In the genomic region with DNA sequence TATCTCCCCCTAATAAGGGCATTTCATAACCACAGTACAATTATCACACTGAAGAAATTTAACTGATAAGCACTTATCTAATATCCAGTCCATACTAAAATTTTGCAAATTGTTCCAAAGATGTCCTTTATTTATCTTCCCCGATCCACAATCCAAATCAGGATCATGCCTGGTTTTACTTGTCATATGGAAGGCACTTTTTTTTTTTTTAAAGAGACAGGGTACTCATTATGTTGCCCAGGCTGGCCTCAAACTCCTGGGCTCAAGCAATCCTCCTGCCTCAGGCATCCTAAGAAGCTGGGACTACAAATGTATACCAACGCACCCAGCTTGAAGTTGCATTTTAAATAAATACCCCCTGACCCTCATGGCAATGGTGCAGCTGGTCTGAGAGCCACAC, we compare ENCODE assay signal across 22 cellular contexts. TPM values are rescaled to one million over a fixed set of nuclear protein-coding genes. Genes with fewer than 3 reads are reported as not detected.
DNase-seq lines count a peak whose midpoint lies in the region; ATAC-seq, FAIRE-seq and TF ChIP-seq lines count a peak whose summit lies in the region.
"Had no signal": no experiment of that assay in that cellular context is flagged by ENCODE, and none has a peak within 500 bp of the region (broad histone marks: within the 10 kb centered on the region; RNA-seq: fewer than 3 reads in every experiment).

No MANE protein-coding gene starts in this region.

- TF ChIP-seq CTCF in SK-N-SH (IDR thresholded peaks at IDR 0.05), result no peak
- no peak for TF ChIP-seq CTCF in A549 (IDR thresholded peaks at IDR 0.05)
- no peak for TF ChIP-seq CTCF in RWPE2 (IDR thresholded peaks at IDR 0.05; ENCODE audit: poor library complexity, severe bottlenecking)
- TF ChIP-seq CTCF in testis (IDR thresholded peaks at IDR 0.05), result no peak

- H3K27me3 ChIP-seq in SK-N-SH (ENCODE audit: insufficient read depth), result no peaks in the 10 kb centered on the region
- no peaks in the 10 kb centered on the region for H3K27me3 ChIP-seq in RWPE2 (ENCODE audit: insufficient read depth, poor library complexity, severe bottlenecking)
- no peaks in the 10 kb centered on the region for H3K27me3 ChIP-seq in aorta (ENCODE audit: control insufficient read depth in 1 of 2, insufficient read depth in 2 of 2, low read length in 1 of 2)
- H3K27me3 ChIP-seq in testis, result no peaks in the 10 kb centered on the region

- peaks cover 8 to 9% of the 10 kb centered on the region in 2 experiments; a peak in 1 of 4 replicates for H3K4me1 ChIP-seq in SK-N-SH (ENCODE audit: control insufficient read depth in 1 of 2, insufficient read depth in 2 of 2, low read depth in 1 of 2, low read length in 1 of 2)
- H3K4me1 ChIP-seq in A549, result peaks cover 72% of the 10 kb centered on the region
- peaks cover 60% of the 10 kb centered on the region for H3K4me1 ChIP-seq in RWPE2 (ENCODE audit: insufficient read depth, poor library complexity, severe bottlenecking)
- peaks cover 4 to 7% of the 10 kb centered on the region in 2 donors for H3K4me1 ChIP-seq in aorta (ENCODE audit: control insufficient read depth in 1 of 2, insufficient read depth in 2 of 2, low read length in 2 of 2)
- no peaks in the 10 kb centered on the region for H3K4me1 ChIP-seq in testis

- H3K27ac ChIP-seq in SK-N-SH (ENCODE audit: low read depth in 2 of 2, low read length in 1 of 2) (0 out of 4 replicates have a peak overlapping the region, but pooled peaks of 1 of the 2 experiments have one; percentile 4), A549 (peak overlapping the region; percentile 57 to 79), RWPE2 (ENCODE audit: poor library complexity, severe bottlenecking) (peak overlapping the region; percentile 2), aorta (ENCODE audit: low read depth in 1 of 2, low read length in 2 of 2) (peak overlapping the region in 1 of 2 donors; percentile 77), testis (no peak overlapping the region)
- H3K27ac ChIP-seq: 22Rv1, SK-N-MC had no signal

- TF ChIP-seq RAD21 in SK-N-SH (IDR thresholded peaks at IDR 0.05; ENCODE audit: low read length) (no peak), A549 (conservative IDR thresholded peaks at IDR 0.05 in 1 of 2, IDR thresholded peaks at IDR 0.05 in 1 of 2) (no peak)

- no peak overlapping the region for H2AFZ ChIP-seq in SK-N-SH (ENCODE audit: low read depth)

- no peaks in the 10 kb centered on the region for H3K4me1 Mint-ChIP-seq in memory B cell
- H3K4me1 Mint-ChIP-seq: CD4-positive, CD25-positive, alpha-beta regulatory T cell had no signal

- H3K36me3 Mint-ChIP-seq in memory B cell, result no peaks in the 10 kb centered on the region
- H3K36me3 Mint-ChIP-seq: CD4-positive, CD25-positive, alpha-beta regulatory T cell had no signal

- H3F3A ChIP-seq in SK-N-SH (replicated peaks; ENCODE audit: insufficient read depth), result peaks cover 8% of the 10 kb centered on the region

- no peaks in the 10 kb centered on the region for H3K9me3 Mint-ChIP-seq in memory B cell
- H3K9me3 Mint-ChIP-seq: CD4-positive, CD25-positive, alpha-beta regulatory T cell had no signal

- TF ChIP-seq EP300 in SK-N-SH (IDR thresholded peaks at IDR 0.05; ENCODE audit: borderline replicate concordance in 1 of 2, low read depth in 1 of 2, low read length in 1 of 2) (no peak), A549 (IDR thresholded peaks at IDR 0.05) (no peak)

- H3K9me3 ChIP-seq in SK-N-SH, result no peaks in the 10 kb centered on the region
- no peaks in the 10 kb centered on the region for H3K9me3 ChIP-seq in A549
- H3K9me3 ChIP-seq in RWPE2 (ENCODE audit: severe bottlenecking), result no peaks in the 10 kb centered on the region
- H3K9me3 ChIP-seq in aorta (ENCODE audit: control insufficient read depth, low read length), result no peaks in the 10 kb centered on the region
- no peaks in the 10 kb centered on the region for H3K9me3 ChIP-seq in testis

- POLR2A ChIA-PET in SK-N-SH (lab: Yijun Ruan, JAX), result no interaction called here
- POLR2A ChIA-PET in A549 (lab: Yijun Ruan, JAX), result no interaction called here

- no peak for TF ChIP-seq POLR2A in A549 (IDR thresholded peaks at IDR 0.05; ENCODE audit: low read length)
- no peak for TF ChIP-seq POLR2A in testis (IDR thresholded peaks at IDR 0.05)

- H3K36me3 ChIP-seq in SK-N-SH (replicated peaks in 1 of 2; ENCODE audit: control insufficient read depth in 1 of 2, insufficient read depth in 2 of 2, low read length in 1 of 2) (no peaks in the 10 kb centered on the region), RWPE2 (ENCODE audit: low read depth) (peaks cover 8% of the 10 kb centered on the region), aorta (ENCODE audit: control insufficient read depth in 1 of 2, insufficient read depth in 2 of 2, low read length in 1 of 2) (no peaks in the 10 kb centered on the region), testis (ENCODE audit: low read depth, missing control alignments) (no peaks in the 10 kb centered on the region)

- peaks cover 7% of the 10 kb centered on the region for H3K27me3 Mint-ChIP-seq in memory B cell

- DNase-seq in SK-N-SH (no peak), A549 (ENCODE audit: low read depth in 1 of 2, low spot score in 1 of 2) (peak in 1 of 2 experiments; percentile 27), RWPE2 (ENCODE audit: low spot score) (no peak), memory B cell (ENCODE audit: low spot score in 2 of 2) (no peak), aorta (no peak), testis (no peak)
- DNase-seq: CD4-positive, CD25-positive, alpha-beta regulatory T cell; Kasumi-1; NCI-H1092 treated with DMSO at 0.1 percent for 48 hours; NCI-H1436; NCI-H187 treated with DMSO at 0.1 percent for 48 hours; NCI-H446 treated with DMSO at 0.1 percent for 48 hours; NCI-H526; RPMI8226; SIG-M5 had no signal

- peaks cover 39% of the 10 kb centered on the region for H3K79me2 ChIP-seq in SK-N-SH (ENCODE audit: insufficient read depth)

- intact Hi-C loops in aorta (cut with DNase I), result no loop called here
- intact Hi-C loops in testis (cut with DNase I; ENCODE audit: low total_unique reads), result no loop called here

- H3K4me3 ChIP-seq in SK-N-SH (ENCODE audit: low read depth in 2 of 2, low read length in 1 of 2), result no peak overlapping the region
- no peak overlapping the region for H3K4me3 ChIP-seq in A549
- H3K4me3 ChIP-seq in RWPE2 (ENCODE audit: severe bottlenecking), result no peak overlapping the region
- H3K4me3 ChIP-seq in aorta (ENCODE audit: low read length in 2 of 2), result no peak overlapping the region
- H3K4me3 ChIP-seq in testis, result no peak overlapping the region
- H3K4me3 ChIP-seq: K562, SK-N-MC had no signal

- CTCF ChIA-PET in SK-N-SH (lab: Yijun Ruan, JAX), result interaction anchor here (0.9 to 8.6 kb wide), 4 partner anchors 11 to 46 kb away, joined by 3 to 177 read pairs (median 35); no protein-coding TSS in a partner anchor
- CTCF ChIA-PET in A549 (lab: Yijun Ruan, JAX), result interaction anchor here (1.9 to 8.8 kb wide), 3 partner anchors 17 to 67 kb away, joined by 10 to 173 read pairs (median 147); no protein-coding TSS in a partner anchor

- H3K27ac Mint-ChIP-seq in memory B cell, result peak overlapping the region; percentile 33
- H3K27ac Mint-ChIP-seq: CD4-positive, CD25-positive, alpha-beta regulatory T cell had no signal

- peaks cover 9% of the 10 kb centered on the region; the same call in 1 of the 2 replicates for H4K20me1 ChIP-seq in SK-N-SH (ENCODE audit: insufficient read depth)

- no peak overlapping the region for H3K9ac ChIP-seq in SK-N-SH

- H3K9me2 ChIP-seq in SK-N-SH, result no peaks in the 10 kb centered on the region

- WGBS in SK-N-SH (ENCODE audit: low lambda C conversion rate), result 63% methylated on average over 2 of the region's 2 CpGs
- 25% methylated on average over 2 of the region's 2 CpGs for WGBS in A549 (ENCODE audit: missing lambda C conversion rate)
- 54 to 58% methylated on average over 2 of the region's 2 CpGs for WGBS in aorta, 2 donors
- WGBS in testis, 2 donors, result 77 to 91% methylated on average over 2 of the region's 2 CpGs

- no peak for FAIRE-seq in A549 (lab: Jason Lieb, UNC)
- FAIRE-seq: D721Med, GM19239, K562 had no signal

- H3K4me3 Mint-ChIP-seq in memory B cell, result no peak overlapping the region
- H3K4me3 Mint-ChIP-seq: CD4-positive, CD25-positive, alpha-beta regulatory T cell had no signal

- H3K4me2 ChIP-seq in SK-N-SH (peak overlapping the region; percentile 29; the same call in 1 of the 2 replicates), A549 (peak overlapping the region; percentile 70)

- ATAC-seq in SK-N-SH treated with all-trans-retinoic acid at 6 μM for 48 hours, result no peak
- 0 out of 6 replicates have a peak, but pooled peaks of 1 of the 2 experiments have one; percentile 16 for ATAC-seq in A549
- ATAC-seq in RWPE2 (ENCODE audit: low read depth), result no peak
- ATAC-seq in memory B cell (ENCODE audit: low read depth), result no peak
- ATAC-seq in aorta (ENCODE audit: low FRiP score), result no peak
- ATAC-seq in GM21381 (IDR thresholded peaks at IDR 0.05; ENCODE audit: unreplicated experiment), result no peak
- ATAC-seq: K562 had no signal

TF ChIP-seq in SK-N-SH, 30 proteins besides CTCF, POLR2A, EP300 and RAD21:
- peak; percentile 34; the same call in 1 of the 2 replicates for TF ChIP-seq RCOR1 (IDR thresholded peaks at IDR 0.05; ENCODE audit: low read length)
- TF ChIP-seq SMC3 (IDR thresholded peaks at IDR 0.05; ENCODE audit: low read depth, low read length), result no peak

TF ChIP-seq in A549, 52 proteins besides CTCF, POLR2A, EP300 and RAD21 (continues in another document):
- TF ChIP-seq HOXB5 (CRISPR knock-in tag; IDR thresholded peaks at IDR 0.05), result no peak
- no peak for TF ChIP-seq HOXB13 (CRISPR knock-in tag; IDR thresholded peaks at IDR 0.05; ENCODE audit: low read depth)
- TF ChIP-seq, protein P1, sequence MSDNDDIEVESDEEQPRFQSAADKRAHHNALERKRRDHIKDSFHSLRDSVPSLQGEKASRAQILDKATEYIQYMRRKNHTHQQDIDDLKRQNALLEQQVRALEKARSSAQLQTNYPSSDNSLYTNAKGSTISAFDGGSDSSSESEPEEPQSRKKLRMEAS (IDR thresholded peaks at IDR 0.05), result peak; percentile 40; the same call in 1 of the 2 replicates
- no peak for TF ChIP-seq JUN (IDR thresholded peaks at IDR 0.05)

RNA-seq across cellular contexts. Expression of a gene that starts 26.6 kb away (rescaled TPM):
- polyA plus RNA-seq in SK-N-SH (2012; rRNA removed), result 7.5 and 7.8 TPM in 2 replicates
- 5.5 and 5.6 TPM in 2 replicates for polyA plus RNA-seq in SK-N-SH (2012; cell fraction: cytosol; rRNA removed)
- 16.7 and 19.9 TPM in 2 replicates for polyA plus RNA-seq in SK-N-SH (2012; cell fraction: nucleus; rRNA removed)
- polyA plus RNA-seq in A549 (2011; rRNA removed), result 20.3 and 30.6 TPM in 2 replicates
- polyA plus RNA-seq in A549 (2012; cell fraction: cytosol; rRNA removed), result 7.5 and 8.3 TPM in 2 replicates
- polyA plus RNA-seq in A549 (2012; cell fraction: nucleus; rRNA removed), result 9.8 and 15.0 TPM in 2 replicates
- polyA plus RNA-seq in A549 (2017; fragmentation: RNase III; extraction: RNeasy Plus Mini Kit Qiagen cat#74134 plus additional on column Dnase treatment), result 8.5 to 8.9 TPM (median 8.6 TPM) in 3 replicates
- polyA minus RNA-seq in A549 (2011; rRNA and poly(A)+ RNA removed), result 15.7 and 18.3 TPM in 2 replicates
- 10 to 100 TPM in 1 of 2 donors, 1 to 10 TPM in 1; 7.8 to 22.9 TPM for total RNA-seq in aorta
- polyA plus RNA-seq in aorta, result 10 to 100 TPM in 1 of 2 donors, 1 to 10 TPM in 1; 4.3 to 11.1 TPM
- total RNA-seq in testis, result 1 to 10 TPM; 7.0 to 8.1 TPM
- 6.6 TPM for polyA plus RNA-seq in testis (ENCODE audit: insufficient read depth, low read depth, low replicate concordance)
- polyA plus RNA-seq: K562 had no signal

Comparison
In these comparisons a context has a peak if more than half of its experiments do, and no peak if none do; other contexts are left out.
1. H3K27ac ChIP-seq: peak in A549 (2 of 2) and RWPE2 (single experiment); none in testis (0 of 2).